2 cellular contexts compared by ENCODE assay signal in the genomic region with DNA sequence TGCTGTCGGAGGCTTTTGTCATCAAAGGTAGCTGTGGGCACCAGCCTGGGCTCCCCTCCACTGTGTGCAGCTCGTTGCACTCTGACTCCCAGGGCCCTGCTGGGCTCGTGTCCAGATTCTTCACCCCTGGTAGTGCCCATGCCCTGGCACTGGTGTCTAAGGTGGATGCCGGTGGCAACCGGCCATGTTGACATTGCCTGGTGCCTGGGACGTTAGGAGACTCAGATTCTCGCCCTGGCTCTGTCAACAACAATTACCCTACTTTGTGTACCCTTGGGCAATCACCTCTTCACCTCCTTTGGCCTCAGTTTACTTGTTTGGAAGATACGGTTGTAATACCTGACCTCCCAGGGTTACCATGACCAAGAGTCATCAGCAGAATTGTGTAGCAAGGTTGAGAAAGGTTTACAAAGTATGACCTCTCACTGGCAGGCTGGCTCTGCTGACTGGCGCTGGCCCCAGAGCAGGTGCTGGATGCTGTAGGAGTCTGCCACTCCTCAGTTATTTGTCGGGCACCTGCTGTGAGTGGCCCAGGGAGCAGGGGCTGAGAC.
TF ChIP-seq lines count a peak whose summit lies in the region.

No MANE protein-coding gene starts in this region.

TF ChIP-seq in IMR-90, 13 proteins besides CTCF, POLR2A, EP300 and RAD21:
- TF ChIP-seq BHLHE40 (IDR thresholded peaks at IDR 0.05; ENCODE audit: low read depth, low read length) (no peak), FOS (IDR thresholded peaks at IDR 0.05; ENCODE audit: low read depth, low read length) (no peak), RFX5 (IDR thresholded peaks at IDR 0.05; ENCODE audit: low read depth, low read length) (no peak), MAFK (IDR thresholded peaks at IDR 0.05; ENCODE audit: low read depth, low read length) (no peak), MAZ (IDR thresholded peaks at IDR 0.05; ENCODE audit: borderline replicate concordance, low read depth, low read length) (no peak), RCOR1 (IDR thresholded peaks at IDR 0.05; ENCODE audit: insufficient replicate concordance, low read length) (no peak), MXI1 (IDR thresholded peaks at IDR 0.05; ENCODE audit: borderline replicate concordance, low read depth, low read length) (no peak), CHD1 (IDR thresholded peaks at IDR 0.05; ENCODE audit: low read depth, low read length) (no peak), NFE2L2 (IDR thresholded peaks at IDR 0.05; ENCODE audit: low read depth, low read length) (no peak), CEBPB (IDR thresholded peaks at IDR 0.05; ENCODE audit: low read depth, low read length) (no peak), SMC3 (IDR thresholded peaks at IDR 0.05; ENCODE audit: low read depth, low read length) (no peak)
- TF ChIP-seq, protein P1, sequence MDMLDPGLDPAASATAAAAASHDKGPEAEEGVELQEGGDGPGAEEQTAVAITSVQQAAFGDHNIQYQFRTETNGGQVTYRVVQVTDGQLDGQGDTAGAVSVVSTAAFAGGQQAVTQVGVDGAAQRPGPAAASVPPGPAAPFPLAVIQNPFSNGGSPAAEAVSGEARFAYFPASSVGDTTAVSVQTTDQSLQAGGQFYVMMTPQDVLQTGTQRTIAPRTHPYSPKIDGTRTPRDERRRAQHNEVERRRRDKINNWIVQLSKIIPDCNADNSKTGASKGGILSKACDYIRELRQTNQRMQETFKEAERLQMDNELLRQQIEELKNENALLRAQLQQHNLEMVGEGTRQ (IDR thresholded peaks at IDR 0.05; ENCODE audit: low read depth, low read length): no peak
- TF ChIP-seq, protein P2, sequence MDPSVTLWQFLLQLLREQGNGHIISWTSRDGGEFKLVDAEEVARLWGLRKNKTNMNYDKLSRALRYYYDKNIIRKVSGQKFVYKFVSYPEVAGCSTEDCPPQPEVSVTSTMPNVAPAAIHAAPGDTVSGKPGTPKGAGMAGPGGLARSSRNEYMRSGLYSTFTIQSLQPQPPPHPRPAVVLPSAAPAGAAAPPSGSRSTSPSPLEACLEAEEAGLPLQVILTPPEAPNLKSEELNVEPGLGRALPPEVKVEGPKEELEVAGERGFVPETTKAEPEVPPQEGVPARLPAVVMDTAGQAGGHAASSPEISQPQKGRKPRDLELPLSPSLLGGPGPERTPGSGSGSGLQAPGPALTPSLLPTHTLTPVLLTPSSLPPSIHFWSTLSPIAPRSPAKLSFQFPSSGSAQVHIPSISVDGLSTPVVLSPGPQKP (IDR thresholded peaks at IDR 0.05; ENCODE audit: borderline replicate concordance, low read depth, low read length): no peak

TF ChIP-seq in endothelial cell of umbilical vein, 7 proteins besides CTCF, POLR2A, EP300 and RAD21:
- TF ChIP-seq, protein P3, sequence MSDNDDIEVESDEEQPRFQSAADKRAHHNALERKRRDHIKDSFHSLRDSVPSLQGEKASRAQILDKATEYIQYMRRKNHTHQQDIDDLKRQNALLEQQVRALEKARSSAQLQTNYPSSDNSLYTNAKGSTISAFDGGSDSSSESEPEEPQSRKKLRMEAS (IDR thresholded peaks at IDR 0.05; ENCODE audit: insufficient read depth, insufficient read length): no peak
- TF ChIP-seq MYC (IDR thresholded peaks at IDR 0.05; ENCODE audit: low read depth, low read length) (no peak), JUN (IDR thresholded peaks at IDR 0.05; ENCODE audit: borderline replicate concordance, insufficient read depth, insufficient read length, low read depth) (no peak), FOS (IDR thresholded peaks at IDR 0.05; ENCODE audit: borderline replicate concordance, insufficient read depth, low read length) (no peak)
